1 cellular context compared by ENCODE assay signal in genomic region chr16:30076276-30076791, GRCh38.
TF ChIP-seq lines count a peak whose summit lies in the region.

No MANE protein-coding gene starts in this region.

TF ChIP-seq in H1, 55 proteins besides CTCF, POLR2A, EP300 and RAD21 (continued from another document):
- TF ChIP-seq KDM4A (IDR thresholded peaks at IDR 0.05; ENCODE audit: low read depth, low read length, severe bottlenecking): peak; percentile 32
- no peak for TF ChIP-seq SIRT6 (IDR thresholded peaks at IDR 0.05; ENCODE audit: low read length)
- TF ChIP-seq, protein P1, sequence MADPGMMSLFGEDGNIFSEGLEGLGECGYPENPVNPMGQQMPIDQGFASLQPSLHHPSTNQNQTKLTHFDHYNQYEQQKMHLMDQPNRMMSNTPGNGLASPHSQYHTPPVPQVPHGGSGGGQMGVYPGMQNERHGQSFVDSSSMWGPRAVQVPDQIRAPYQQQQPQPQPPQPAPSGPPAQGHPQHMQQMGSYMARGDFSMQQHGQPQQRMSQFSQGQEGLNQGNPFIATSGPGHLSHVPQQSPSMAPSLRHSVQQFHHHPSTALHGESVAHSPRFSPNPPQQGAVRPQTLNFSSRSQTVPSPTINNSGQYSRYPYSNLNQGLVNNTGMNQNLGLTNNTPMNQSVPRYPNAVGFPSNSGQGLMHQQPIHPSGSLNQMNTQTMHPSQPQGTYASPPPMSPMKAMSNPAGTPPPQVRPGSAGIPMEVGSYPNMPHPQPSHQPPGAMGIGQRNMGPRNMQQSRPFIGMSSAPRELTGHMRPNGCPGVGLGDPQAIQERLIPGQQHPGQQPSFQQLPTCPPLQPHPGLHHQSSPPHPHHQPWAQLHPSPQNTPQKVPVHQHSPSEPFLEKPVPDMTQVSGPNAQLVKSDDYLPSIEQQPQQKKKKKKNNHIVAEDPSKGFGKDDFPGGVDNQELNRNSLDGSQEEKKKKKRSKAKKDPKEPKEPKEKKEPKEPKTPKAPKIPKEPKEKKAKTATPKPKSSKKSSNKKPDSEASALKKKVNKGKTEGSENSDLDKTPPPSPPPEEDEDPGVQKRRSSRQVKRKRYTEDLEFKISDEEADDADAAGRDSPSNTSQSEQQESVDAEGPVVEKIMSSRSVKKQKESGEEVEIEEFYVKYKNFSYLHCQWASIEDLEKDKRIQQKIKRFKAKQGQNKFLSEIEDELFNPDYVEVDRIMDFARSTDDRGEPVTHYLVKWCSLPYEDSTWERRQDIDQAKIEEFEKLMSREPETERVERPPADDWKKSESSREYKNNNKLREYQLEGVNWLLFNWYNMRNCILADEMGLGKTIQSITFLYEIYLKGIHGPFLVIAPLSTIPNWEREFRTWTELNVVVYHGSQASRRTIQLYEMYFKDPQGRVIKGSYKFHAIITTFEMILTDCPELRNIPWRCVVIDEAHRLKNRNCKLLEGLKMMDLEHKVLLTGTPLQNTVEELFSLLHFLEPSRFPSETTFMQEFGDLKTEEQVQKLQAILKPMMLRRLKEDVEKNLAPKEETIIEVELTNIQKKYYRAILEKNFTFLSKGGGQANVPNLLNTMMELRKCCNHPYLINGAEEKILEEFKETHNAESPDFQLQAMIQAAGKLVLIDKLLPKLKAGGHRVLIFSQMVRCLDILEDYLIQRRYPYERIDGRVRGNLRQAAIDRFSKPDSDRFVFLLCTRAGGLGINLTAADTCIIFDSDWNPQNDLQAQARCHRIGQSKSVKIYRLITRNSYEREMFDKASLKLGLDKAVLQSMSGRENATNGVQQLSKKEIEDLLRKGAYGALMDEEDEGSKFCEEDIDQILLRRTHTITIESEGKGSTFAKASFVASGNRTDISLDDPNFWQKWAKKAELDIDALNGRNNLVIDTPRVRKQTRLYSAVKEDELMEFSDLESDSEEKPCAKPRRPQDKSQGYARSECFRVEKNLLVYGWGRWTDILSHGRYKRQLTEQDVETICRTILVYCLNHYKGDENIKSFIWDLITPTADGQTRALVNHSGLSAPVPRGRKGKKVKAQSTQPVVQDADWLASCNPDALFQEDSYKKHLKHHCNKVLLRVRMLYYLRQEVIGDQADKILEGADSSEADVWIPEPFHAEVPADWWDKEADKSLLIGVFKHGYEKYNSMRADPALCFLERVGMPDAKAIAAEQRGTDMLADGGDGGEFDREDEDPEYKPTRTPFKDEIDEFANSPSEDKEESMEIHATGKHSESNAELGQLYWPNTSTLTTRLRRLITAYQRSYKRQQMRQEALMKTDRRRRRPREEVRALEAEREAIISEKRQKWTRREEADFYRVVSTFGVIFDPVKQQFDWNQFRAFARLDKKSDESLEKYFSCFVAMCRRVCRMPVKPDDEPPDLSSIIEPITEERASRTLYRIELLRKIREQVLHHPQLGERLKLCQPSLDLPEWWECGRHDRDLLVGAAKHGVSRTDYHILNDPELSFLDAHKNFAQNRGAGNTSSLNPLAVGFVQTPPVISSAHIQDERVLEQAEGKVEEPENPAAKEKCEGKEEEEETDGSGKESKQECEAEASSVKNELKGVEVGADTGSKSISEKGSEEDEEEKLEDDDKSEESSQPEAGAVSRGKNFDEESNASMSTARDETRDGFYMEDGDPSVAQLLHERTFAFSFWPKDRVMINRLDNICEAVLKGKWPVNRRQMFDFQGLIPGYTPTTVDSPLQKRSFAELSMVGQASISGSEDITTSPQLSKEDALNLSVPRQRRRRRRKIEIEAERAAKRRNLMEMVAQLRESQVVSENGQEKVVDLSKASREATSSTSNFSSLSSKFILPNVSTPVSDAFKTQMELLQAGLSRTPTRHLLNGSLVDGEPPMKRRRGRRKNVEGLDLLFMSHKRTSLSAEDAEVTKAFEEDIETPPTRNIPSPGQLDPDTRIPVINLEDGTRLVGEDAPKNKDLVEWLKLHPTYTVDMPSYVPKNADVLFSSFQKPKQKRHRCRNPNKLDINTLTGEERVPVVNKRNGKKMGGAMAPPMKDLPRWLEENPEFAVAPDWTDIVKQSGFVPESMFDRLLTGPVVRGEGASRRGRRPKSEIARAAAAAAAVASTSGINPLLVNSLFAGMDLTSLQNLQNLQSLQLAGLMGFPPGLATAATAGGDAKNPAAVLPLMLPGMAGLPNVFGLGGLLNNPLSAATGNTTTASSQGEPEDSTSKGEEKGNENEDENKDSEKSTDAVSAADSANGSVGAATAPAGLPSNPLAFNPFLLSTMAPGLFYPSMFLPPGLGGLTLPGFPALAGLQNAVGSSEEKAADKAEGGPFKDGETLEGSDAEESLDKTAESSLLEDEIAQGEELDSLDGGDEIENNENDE (IDR thresholded peaks at IDR 0.05; ENCODE audit: insufficient replicate concordance, low read length): no peak
- no peak for TF ChIP-seq SUZ12 (IDR thresholded peaks at IDR 0.05; ENCODE audit: low read length)
- TF ChIP-seq ASH2L (IDR thresholded peaks at IDR 0.05; ENCODE audit: low read length): peak; percentile 11
- TF ChIP-seq SIN3A (conservative IDR thresholded peaks at IDR 0.05 in 1 of 2, IDR thresholded peaks at IDR 0.05 in 1 of 2; ENCODE audit: low read depth in 1 of 2, low read length in 2 of 2): peak; percentile 16 to 73; a peak in 1 of 4 replicates
- TF ChIP-seq CBX5 (IDR thresholded peaks at IDR 0.05; ENCODE audit: low read depth, low read length): no peak
- no peak for TF ChIP-seq ZNF274 (IDR thresholded peaks at IDR 0.05; ENCODE audit: borderline replicate concordance, extremely low read depth, low read length)
